In the genomic region with DNA sequence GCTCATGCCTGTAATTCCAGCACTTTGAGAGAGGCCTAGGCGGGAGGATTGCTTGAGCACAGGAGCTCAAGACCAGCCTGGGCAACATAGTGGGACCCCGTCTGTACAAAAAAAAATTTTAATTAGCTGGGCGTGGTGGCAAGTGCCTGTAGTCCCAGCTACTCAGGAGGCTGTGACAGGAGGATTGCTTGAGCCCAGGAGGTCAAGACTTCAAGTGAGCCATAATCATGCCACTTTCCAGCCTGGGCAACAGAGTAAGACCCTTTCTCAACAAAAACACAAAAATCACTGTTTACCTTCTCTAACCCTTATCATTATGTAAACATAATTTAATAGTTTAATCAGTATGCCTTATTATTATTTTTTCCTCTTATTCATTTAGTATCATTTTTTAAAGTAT, we compare ENCODE assay signal across 18 cellular contexts. TPM values are rescaled to one million over a fixed set of nuclear protein-coding genes. Genes with fewer than 3 reads are reported as not detected.
DNase-seq lines count a peak whose midpoint lies in the region; ATAC-seq and TF ChIP-seq lines count a peak whose summit lies in the region.
"Had no signal": no experiment of that assay in that cellular context is flagged by ENCODE, and none has a peak within 500 bp of the region (broad histone marks: within the 10 kb centered on the region; RNA-seq: fewer than 3 reads in every experiment).

No MANE protein-coding gene starts in this region.

- ATAC-seq in WTC11 (no peak), left colon (peak; percentile 20)

- H3K27ac Mint-ChIP-seq in WTC11 (no peak overlapping the region), immature natural killer cell (no peak overlapping the region)
- H3K27ac Mint-ChIP-seq in activated naive CD8-positive, alpha-beta T cell treated with anti-CD3 and anti-CD28 coated beads for 36 hours: no peak overlapping the region

- in situ Hi-C loops in G401 (cut with HindIII; ENCODE audit: low sequenced_read_pairs): no loop called here

- DNase-seq in WTC11 (ENCODE audit: low spot score) (no peak), left colon (no peak), G401 (ENCODE audit: low spot score) (no peak), immature natural killer cell (no peak)
- no peak for DNase-seq in activated naive CD8-positive, alpha-beta T cell treated with anti-CD3 and anti-CD28 coated beads for 36 hours
- DNase-seq: C1 segment of cervical spinal cord; Calu3; CD4-positive, alpha-beta memory T cell; COR-L47; DMS53; DMS79 treated with DMSO at 0.1 percent for 48 hours; GOT3 had no signal

- H3K4me3 ChIP-seq in HEK293 (ENCODE audit: low read depth, low read length): no peak overlapping the region
- H3K4me3 ChIP-seq: HAP-1 had no signal

- CTCF ChIA-PET in HEK293 (lab: Yijun Ruan, JAX): no interaction called here
- CTCF ChIA-PET in WTC11 (lab: Charles Lee): interaction anchor here (0.9 to 1.3 kb wide), 2 partner anchors 58 to 63 kb away, joined by 4 to 5 read pairs; no protein-coding TSS in a partner anchor

- no peaks in the 10 kb centered on the region for H3K9me3 ChIP-seq in HEK293 (ENCODE audit: control insufficient read depth, insufficient read depth, low read depth, low read length)
- H3K9me3 ChIP-seq: HAP-1 had no signal

- no peaks in the 10 kb centered on the region for H3K36me3 Mint-ChIP-seq in WTC11
- peaks cover 6% of the 10 kb centered on the region for H3K36me3 Mint-ChIP-seq in activated naive CD8-positive, alpha-beta T cell treated with anti-CD3 and anti-CD28 coated beads for 36 hours
- H3K36me3 Mint-ChIP-seq in immature natural killer cell: peaks cover 0 to 3% (median 3%) of the 10 kb centered on the region in 3 donors

- H3K9me3 Mint-ChIP-seq in WTC11 (no peaks in the 10 kb centered on the region), immature natural killer cell (no peaks in the 10 kb centered on the region)
- H3K9me3 Mint-ChIP-seq in activated naive CD8-positive, alpha-beta T cell treated with anti-CD3 and anti-CD28 coated beads for 36 hours: no peaks in the 10 kb centered on the region
- H3K9me3 Mint-ChIP-seq: CD4-positive, alpha-beta memory T cell had no signal

- H3K4me3 Mint-ChIP-seq in WTC11 (no peak overlapping the region), immature natural killer cell (no peak overlapping the region)
- H3K4me3 Mint-ChIP-seq in activated naive CD8-positive, alpha-beta T cell treated with anti-CD3 and anti-CD28 coated beads for 36 hours: no peak overlapping the region
- H3K4me3 Mint-ChIP-seq: CD4-positive, alpha-beta memory T cell had no signal

- H3K36me3 ChIP-seq in HEK293 (ENCODE audit: control insufficient read depth in 2 of 2, insufficient read depth in 1 of 2, low read length in 2 of 2): no peaks in the 10 kb centered on the region; a peak in 2 of 3 replicates

- POLR2A ChIA-PET in HEK293 (lab: Yijun Ruan, JAX): interaction anchor here (0.6 kb wide), 1 partner anchor 39 kb away, joined by 3 read pairs; no protein-coding TSS in a partner anchor
- POLR2A ChIA-PET in WTC11 (lab: Charles Lee): no interaction called here

- H3K27me3 Mint-ChIP-seq in WTC11 (ENCODE audit: low read depth): no peaks in the 10 kb centered on the region
- H3K27me3 Mint-ChIP-seq in activated naive CD8-positive, alpha-beta T cell treated with anti-CD3 and anti-CD28 coated beads for 36 hours: no peaks in the 10 kb centered on the region
- no peaks in the 10 kb centered on the region for H3K27me3 Mint-ChIP-seq in immature natural killer cell (ENCODE audit: low read depth in 3 of 3)
- H3K27me3 Mint-ChIP-seq: CD4-positive, alpha-beta memory T cell had no signal

- H3K4me1 Mint-ChIP-seq in WTC11 (0 out of 2 replicates have a peak, but pooled peaks cover 1% of the 10 kb centered on the region), immature natural killer cell (peaks cover 13 to 40% of the 10 kb centered on the region in 2 donors)
- H3K4me1 Mint-ChIP-seq in activated naive CD8-positive, alpha-beta T cell treated with anti-CD3 and anti-CD28 coated beads for 36 hours: peaks cover 24% of the 10 kb centered on the region

- intact Hi-C loops in left colon (cut with DNase I, micrococcal nuclease): no loop called here

- no peak for TF ChIP-seq CTCF in HEK293 (tag by site-specific recombination; IDR thresholded peaks at IDR 0.05)
- TF ChIP-seq CTCF in WTC11 (IDR thresholded peaks at IDR 0.05): no peak

- no peak overlapping the region for H3K27ac ChIP-seq in HEK293 (ENCODE audit: extremely low read depth, low read depth, low read length)

- H3K4me1 ChIP-seq in HEK293 (ENCODE audit: control insufficient read depth, insufficient read depth, low read length): no peaks in the 10 kb centered on the region

TF ChIP-seq in HEK293, 187 proteins besides CTCF, POLR2A, EP300 and RAD21:
- TF ChIP-seq ZNF121 (tag by site-specific recombination; IDR thresholded peaks at IDR 0.05): peak; percentile 96
- no peak for TF ChIP-seq ZNF239 (tag by site-specific recombination; IDR thresholded peaks at IDR 0.05)
- no peak for TF ChIP-seq ZFHX2 (tag by site-specific recombination; conservative IDR thresholded peaks at IDR 0.05)
- no peak for TF ChIP-seq ZNF174 (tag by site-specific recombination; IDR thresholded peaks at IDR 0.05)

TF ChIP-seq in WTC11, 78 proteins besides CTCF, POLR2A, EP300 and RAD21:
- TF ChIP-seq ZNF121 (CRISPR knock-in tag; IDR thresholded peaks at IDR 0.05) (0 out of 2 replicates have a peak, but pooled peaks have one; percentile 46), ZBTB43 (CRISPR knock-in tag; IDR thresholded peaks at IDR 0.05) (no peak), ZNF232 (CRISPR knock-in tag; IDR thresholded peaks at IDR 0.05) (no peak), TP53 (CRISPR knock-in tag; IDR thresholded peaks at IDR 0.05) (no peak), FOXP4 (CRISPR knock-in tag; IDR thresholded peaks at IDR 0.05) (no peak)
- TF ChIP-seq, protein P1, sequence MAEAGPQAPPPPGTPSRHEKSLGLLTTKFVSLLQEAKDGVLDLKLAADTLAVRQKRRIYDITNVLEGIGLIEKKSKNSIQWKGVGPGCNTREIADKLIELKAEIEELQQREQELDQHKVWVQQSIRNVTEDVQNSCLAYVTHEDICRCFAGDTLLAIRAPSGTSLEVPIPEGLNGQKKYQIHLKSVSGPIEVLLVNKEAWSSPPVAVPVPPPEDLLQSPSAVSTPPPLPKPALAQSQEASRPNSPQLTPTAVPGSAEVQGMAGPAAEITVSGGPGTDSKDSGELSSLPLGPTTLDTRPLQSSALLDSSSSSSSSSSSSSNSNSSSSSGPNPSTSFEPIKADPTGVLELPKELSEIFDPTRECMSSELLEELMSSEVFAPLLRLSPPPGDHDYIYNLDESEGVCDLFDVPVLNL (CRISPR knock-in tag; IDR thresholded peaks at IDR 0.05; ENCODE audit: borderline replicate concordance, low read depth): no peak

RNA-seq across cellular contexts. Expression of gene GBF1, which starts 44.5 kb away (rescaled TPM):
- total RNA-seq in WTC11 (2021): 29.8 to 32.4 TPM (median 32.1 TPM) in 3 replicates
- 10 to 100 TPM; 52.3 to 64.3 TPM for total RNA-seq in left colon
- total RNA-seq in activated naive CD8-positive, alpha-beta T cell treated with anti-CD3 and anti-CD28 coated beads for 36 hours: 10 to 100 TPM; 29.3 to 29.5 TPM
- 15.3 and 16.0 TPM in 2 replicates for total RNA-seq in G401 (2014; rRNA removed; shearing (Covaris generic))
- polyA plus RNA-seq in immature natural killer cell: 10 to 100 TPM in 1 of 3 donors, 1 to 10 TPM in 2; 3.5 to 23.2 (median 7.3) TPM

RNA-seq across cellular contexts. Expression of gene PITX3, which starts 48.5 kb away (rescaled TPM):
- total RNA-seq in WTC11 (2021) (0.32 to 0.81 TPM (median 0.48 TPM) in 3 replicates), left colon (not detected)
- under 1 TPM in 1 of 2 experiments, not detected in 1; 0.31 TPM for total RNA-seq in activated naive CD8-positive, alpha-beta T cell treated with anti-CD3 and anti-CD28 coated beads for 36 hours
- total RNA-seq in G401 (2014; rRNA removed; shearing (Covaris generic)): 5.4 and 6.3 TPM in 2 replicates
- polyA plus RNA-seq in immature natural killer cell: not detected
- total RNA-seq: A172; A673; Calu3; CD4-positive, alpha-beta memory T cell; Daoy had no signal
- polyA plus RNA-seq: BJ; CD4-positive, alpha-beta memory T cell had no signal

Comparison
In these comparisons a context has a peak if more than half of its experiments do, and no peak if none do; other contexts are left out.
1. Of the 8 proteins assayed by ChIP-seq in both HEK293 and WTC11: peak only in HEK293: none; only in WTC11: none; in both: ZNF121; in neither: 7.